3 cellular contexts compared by ENCODE assay signal in genomic region chr6:22468566-22468965, GRCh38.
TF ChIP-seq lines count a peak whose summit lies in the region.

No MANE protein-coding gene starts in this region.

TF ChIP-seq in IMR-90, 13 proteins besides CTCF, POLR2A, EP300 and RAD21:
- TF ChIP-seq USF2 (IDR thresholded peaks at IDR 0.05; ENCODE audit: low read depth, low read length) (no peak), RFX5 (IDR thresholded peaks at IDR 0.05; ENCODE audit: low read depth, low read length) (no peak), MAZ (IDR thresholded peaks at IDR 0.05; ENCODE audit: borderline replicate concordance, low read depth, low read length) (no peak), BHLHE40 (IDR thresholded peaks at IDR 0.05; ENCODE audit: low read depth, low read length) (no peak), RCOR1 (IDR thresholded peaks at IDR 0.05; ENCODE audit: insufficient replicate concordance, low read length) (no peak), FOS (IDR thresholded peaks at IDR 0.05; ENCODE audit: low read depth, low read length) (no peak), MXI1 (IDR thresholded peaks at IDR 0.05; ENCODE audit: borderline replicate concordance, low read depth, low read length) (no peak), NFE2L2 (IDR thresholded peaks at IDR 0.05; ENCODE audit: low read depth, low read length) (no peak), CEBPB (IDR thresholded peaks at IDR 0.05; ENCODE audit: low read depth, low read length) (no peak), SMC3 (IDR thresholded peaks at IDR 0.05; ENCODE audit: low read depth, low read length) (no peak), MAFK (IDR thresholded peaks at IDR 0.05; ENCODE audit: low read depth, low read length) (no peak), CHD1 (IDR thresholded peaks at IDR 0.05; ENCODE audit: low read depth, low read length) (no peak)
- TF ChIP-seq, protein P1, sequence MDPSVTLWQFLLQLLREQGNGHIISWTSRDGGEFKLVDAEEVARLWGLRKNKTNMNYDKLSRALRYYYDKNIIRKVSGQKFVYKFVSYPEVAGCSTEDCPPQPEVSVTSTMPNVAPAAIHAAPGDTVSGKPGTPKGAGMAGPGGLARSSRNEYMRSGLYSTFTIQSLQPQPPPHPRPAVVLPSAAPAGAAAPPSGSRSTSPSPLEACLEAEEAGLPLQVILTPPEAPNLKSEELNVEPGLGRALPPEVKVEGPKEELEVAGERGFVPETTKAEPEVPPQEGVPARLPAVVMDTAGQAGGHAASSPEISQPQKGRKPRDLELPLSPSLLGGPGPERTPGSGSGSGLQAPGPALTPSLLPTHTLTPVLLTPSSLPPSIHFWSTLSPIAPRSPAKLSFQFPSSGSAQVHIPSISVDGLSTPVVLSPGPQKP (IDR thresholded peaks at IDR 0.05; ENCODE audit: borderline replicate concordance, low read depth, low read length), result no peak
TF ChIP-seq in IMR-90: peak in this region for 0.

TF ChIP-seq in SK-N-SH treated with all-trans-retinoic acid at 6 μM for 48 hours, 23 proteins besides CTCF, POLR2A, EP300 and RAD21:
- TF ChIP-seq POU6F1 (CRISPR knock-in tag; IDR thresholded peaks at IDR 0.05; ENCODE audit: borderline replicate concordance, low read depth) (no peak), ISL1 (CRISPR knock-in tag; IDR thresholded peaks at IDR 0.05) (0 out of 2 replicates have a peak, but pooled peaks have one; percentile 1)

TF ChIP-seq in endothelial cell of umbilical vein, 7 proteins besides CTCF, POLR2A, EP300 and RAD21:
- TF ChIP-seq, protein P2, sequence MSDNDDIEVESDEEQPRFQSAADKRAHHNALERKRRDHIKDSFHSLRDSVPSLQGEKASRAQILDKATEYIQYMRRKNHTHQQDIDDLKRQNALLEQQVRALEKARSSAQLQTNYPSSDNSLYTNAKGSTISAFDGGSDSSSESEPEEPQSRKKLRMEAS (IDR thresholded peaks at IDR 0.05; ENCODE audit: insufficient read depth, insufficient read length), result no peak
- TF ChIP-seq GATA2 (IDR thresholded peaks at IDR 0.05; ENCODE audit: insufficient read depth, insufficient read length, low read depth, low read length) (no peak), JUN (IDR thresholded peaks at IDR 0.05; ENCODE audit: borderline replicate concordance, insufficient read depth, insufficient read length, low read depth) (no peak), FOS (IDR thresholded peaks at IDR 0.05; ENCODE audit: borderline replicate concordance, insufficient read depth, low read length) (no peak), POLR2AphosphoS5 (IDR thresholded peaks at IDR 0.05; ENCODE audit: insufficient read depth, low read depth, low read length) (no peak), MYC (IDR thresholded peaks at IDR 0.05; ENCODE audit: low read depth, low read length) (no peak), EZH2 (IDR thresholded peaks at IDR 0.05; ENCODE audit: borderline replicate concordance, low read depth, low read length, severe bottlenecking) (no peak)
